ENCODE assay signal across 4 cellular contexts in the genomic region with DNA sequence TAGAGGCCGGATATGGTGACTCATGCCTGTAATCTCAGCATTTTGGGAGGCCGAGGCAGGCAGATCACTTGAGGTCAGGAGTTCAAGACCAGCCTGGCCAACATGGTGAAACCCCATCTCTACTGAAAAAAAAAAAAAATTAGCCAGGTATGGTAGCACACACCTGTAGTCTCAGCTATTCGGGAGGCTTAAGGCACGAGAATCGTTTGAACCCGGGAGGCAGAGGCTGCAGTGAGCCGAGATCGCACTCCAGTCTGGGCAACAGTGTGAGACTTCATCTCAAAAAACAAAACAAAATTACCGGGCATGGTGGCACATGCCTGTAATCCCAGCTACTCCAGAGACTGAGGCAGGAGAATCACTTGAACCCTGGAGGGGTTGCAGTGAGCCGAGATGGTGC. TPM values are rescaled to one million over a fixed set of nuclear protein-coding genes. Genes with fewer than 3 reads are reported as not detected.
"Had no signal": no experiment of that assay in that cellular context is flagged by ENCODE, and none has a peak within 500 bp of the region (broad histone marks: within the 10 kb centered on the region; RNA-seq: fewer than 3 reads in every experiment).

No MANE protein-coding gene starts in this region.

RNA-seq across cellular contexts. Expression of gene KLRG2, which starts 57.8 kb away (rescaled TPM):
- total RNA-seq: naive thymus-derived CD8-positive, alpha-beta T cell; neural crest cell; osteoblast; right cardiac atrium had no signal
